22 cellular contexts compared by ENCODE assay signal in genomic region chr6:109897025-109897424, GRCh38.
DNase-seq lines count a peak whose midpoint lies in the region; ATAC-seq and TF ChIP-seq lines count a peak whose summit lies in the region.
"Had no signal": no experiment of that assay in that cellular context is flagged by ENCODE, and none has a peak within 500 bp of the region (broad histone marks: within the 10 kb centered on the region; RNA-seq: fewer than 3 reads in every experiment).

No MANE protein-coding gene starts in this region.

- no peaks in the 10 kb centered on the region for H3K4me1 Mint-ChIP-seq in MCF 10A (ENCODE audit: insufficient read depth, unreplicated experiment)
- peaks cover 47% of the 10 kb centered on the region for H3K4me1 Mint-ChIP-seq in dendritic cell treated with granulocyte-macrophage colony-stimulating factor and Interleukin-4, amounts not matched to agents 40 ng/mL and 50 ng/mL, for 4 days (ENCODE audit: low read depth)
- H3K4me1 Mint-ChIP-seq in naive B cell, result peaks cover 37 to 66% (median 52%) of the 10 kb centered on the region in 3 donors
- peaks cover 13% of the 10 kb centered on the region for H3K4me1 Mint-ChIP-seq in Caco-2 (ENCODE audit: low read depth, unreplicated experiment)

- BruUV-seq in mammary epithelial cell (replicated peaks; lab: Mats Ljungman, UMichigan) (no TSS peak), MCF 10A (replicated peaks; lab: Mats Ljungman, UMichigan) (no TSS peak), Caco-2 (replicated peaks; lab: Mats Ljungman, UMichigan) (no TSS peak)

- H3K4me1 ChIP-seq in mammary epithelial cell (ENCODE audit: insufficient read depth, low read length), result peaks cover 15% of the 10 kb centered on the region
- peaks cover 36% of the 10 kb centered on the region for H3K4me1 ChIP-seq in vagina
- peaks cover 8% of the 10 kb centered on the region; the same call in 1 of the 2 replicates for H3K4me1 ChIP-seq in Caco-2

- DNase-seq in mammary epithelial cell, result no peak
- DNase-seq in MCF 10A (ENCODE audit: unreplicated experiment), result no peak
- no peak for DNase-seq in naive B cell
- DNase-seq in vagina (ENCODE audit: extremely low spot score in 2 of 2), result peak in 1 of 2 donors; percentile 58
- DNase-seq in GM10248 (ENCODE audit: extremely low spot score), result no peak
- no peak for DNase-seq in NCI-H2081 (lab: John Stamatoyannopoulos, UW)
- DNase-seq in Caco-2, result no peak
- DNase-seq: 8988T; CD4-positive, alpha-beta T cell; GF-D8; NCI-H1048; NCI-H1436 treated with DMSO at 0.1 percent for 48 hours; NCI-H2029 treated with DMSO at 0.1 percent for 48 hours; NCI-H510A; NCI-H748 treated with DMSO at 0.1 percent for 48 hours; OCI-M1; SHP77 had no signal

- no peak overlapping the region for H3K4me3 Mint-ChIP-seq in MCF 10A (ENCODE audit: unreplicated experiment)
- no peak overlapping the region for H3K4me3 Mint-ChIP-seq in dendritic cell treated with granulocyte-macrophage colony-stimulating factor and Interleukin-4, amounts not matched to agents 40 ng/mL and 50 ng/mL, for 4 days
- peak overlapping the region in 4 of 8 donors; percentile 4 to 60 (median 29) for H3K4me3 Mint-ChIP-seq in naive B cell
- H3K4me3 Mint-ChIP-seq in Caco-2 (ENCODE audit: unreplicated experiment), result no peak overlapping the region
- H3K4me3 Mint-ChIP-seq: CD4-positive, alpha-beta T cell had no signal

- H3K27ac ChIP-seq in mammary epithelial cell (ENCODE audit: insufficient read depth, low read depth, low read length), result no peak overlapping the region
- peak overlapping the region; percentile 54 for H3K27ac ChIP-seq in vagina
- H3K27ac ChIP-seq: HL-60 had no signal

- WGBS in mammary epithelial cell (ENCODE audit: low coverage, missing lambda C conversion rate), result 92% methylated on average over 2 of the region's 2 CpGs

- H3K36me3 Mint-ChIP-seq in MCF 10A (ENCODE audit: insufficient read depth, unreplicated experiment) (no peaks in the 10 kb centered on the region), naive B cell (peaks cover 10% of the 10 kb centered on the region in 2 donors), Caco-2 (ENCODE audit: insufficient read depth, unreplicated experiment) (no peaks in the 10 kb centered on the region)
- no peaks in the 10 kb centered on the region for H3K36me3 Mint-ChIP-seq in dendritic cell treated with granulocyte-macrophage colony-stimulating factor and Interleukin-4, amounts not matched to agents 40 ng/mL and 50 ng/mL, for 4 days (ENCODE audit: low read depth)

- no peak for TF ChIP-seq POLR2A in vagina (IDR thresholded peaks at IDR 0.05)

- H3K27me3 ChIP-seq in mammary epithelial cell (ENCODE audit: insufficient read depth, low read length) (no peaks in the 10 kb centered on the region), vagina (no peaks in the 10 kb centered on the region), Caco-2 (replicated peaks; ENCODE audit: control insufficient read depth, insufficient read depth, low read length) (no peaks in the 10 kb centered on the region)
- H3K27me3 ChIP-seq: MG63 had no signal

- H3K4me3 ChIP-seq in mammary epithelial cell (replicated peaks in 1 of 3; ENCODE audit: insufficient read depth in 1 of 3, low read depth in 2 of 3, low read length in 3 of 3), result no peak overlapping the region
- H3K4me3 ChIP-seq in vagina, result no peak overlapping the region
- no peak overlapping the region for H3K4me3 ChIP-seq in Caco-2 (ENCODE audit: low read depth, low read length)
- H3K4me3 ChIP-seq: GM12878, MG63 had no signal

- H3K9me3 Mint-ChIP-seq in MCF 10A (ENCODE audit: unreplicated experiment) (peaks cover 8% of the 10 kb centered on the region), naive B cell (peaks cover 0 to 21% (median 9%) of the 10 kb centered on the region in 7 donors), Caco-2 (ENCODE audit: unreplicated experiment) (peaks cover 8% of the 10 kb centered on the region)
- H3K9me3 Mint-ChIP-seq in dendritic cell treated with granulocyte-macrophage colony-stimulating factor and Interleukin-4, amounts not matched to agents 40 ng/mL and 50 ng/mL, for 4 days, result peaks cover 7% of the 10 kb centered on the region
- H3K9me3 Mint-ChIP-seq: CD4-positive, alpha-beta T cell had no signal

- no peak overlapping the region for H3K9ac ChIP-seq in mammary epithelial cell (ENCODE audit: insufficient read depth, low read length)

- CTCF ChIA-PET in mammary epithelial cell (lab: Charles Lee; ENCODE audit: low non-redundant PET), result no interaction called here
- CTCF ChIA-PET in MCF 10A (lab: Yijun Ruan, JAX), result interaction anchor here (0.7 to 1.2 kb wide), 3 partner anchors 22 to 142 kb away, joined by 3 to 9 read pairs (median 5); no protein-coding TSS in a partner anchor
- CTCF ChIA-PET in GM10248 (lab: Yijun Ruan, JAX), result interaction anchor here (1.8 kb wide), 1 partner anchor 9 kb away, joined by 4 read pairs; no protein-coding TSS in a partner anchor
- CTCF ChIA-PET in Caco-2 (lab: Charles Lee), result no interaction called here

- no peaks in the 10 kb centered on the region for H3K79me2 ChIP-seq in mammary epithelial cell (ENCODE audit: insufficient read depth, low read length)

- in situ Hi-C loops in mammary epithelial cell (cut with MboI; ENCODE audit: low sequenced_read_pairs in 2 of 2), result no loop called here

- dilution Hi-C loops in mammary epithelial cell (cut with HindIII; ENCODE audit: low sequenced_read_pairs), result no loop called here

- intact Hi-C loops in mammary epithelial cell (cut with micrococcal nuclease), result no loop called here
- intact Hi-C loops in MCF 10A (cut with micrococcal nuclease), result no loop called here
- intact Hi-C loops in dendritic cell treated with granulocyte-macrophage colony-stimulating factor and Interleukin-4, amounts not matched to agents 40 ng/mL and 50 ng/mL, for 4 days (cut with micrococcal nuclease), result no loop called here
- intact Hi-C loops in vagina (cut with DNase I), result no loop called here
- intact Hi-C loops in Caco-2 (cut with micrococcal nuclease; ENCODE audit: unreplicated experiment), result loop anchor here (10.0 kb wide), 1 partner anchor 138 kb away; no protein-coding TSS in a partner anchor

- H2AFZ ChIP-seq in mammary epithelial cell (ENCODE audit: low read depth, low read length), result peak overlapping the region; percentile 38

- no peak overlapping the region for H3K4me2 ChIP-seq in mammary epithelial cell (ENCODE audit: insufficient read depth, low read depth, low read length)

- H3K9me3 ChIP-seq in mammary epithelial cell (replicated peaks; ENCODE audit: insufficient read depth, low read length) (no peaks in the 10 kb centered on the region), vagina (no peaks in the 10 kb centered on the region), Caco-2 (no peaks in the 10 kb centered on the region)
- H3K9me3 ChIP-seq: MG63 had no signal

- peaks cover 19% of the 10 kb centered on the region for H3K27me3 Mint-ChIP-seq in MCF 10A (ENCODE audit: insufficient read depth, unreplicated experiment)
- no peaks in the 10 kb centered on the region for H3K27me3 Mint-ChIP-seq in dendritic cell treated with granulocyte-macrophage colony-stimulating factor and Interleukin-4, amounts not matched to agents 40 ng/mL and 50 ng/mL, for 4 days
- H3K27me3 Mint-ChIP-seq in naive B cell, result no peaks in the 10 kb centered on the region
- H3K27me3 Mint-ChIP-seq in Caco-2 (ENCODE audit: insufficient read depth, unreplicated experiment), result peaks cover 4% of the 10 kb centered on the region

- ATAC-seq in naive B cell (ENCODE audit: low read depth in 2 of 2), result no peak
- ATAC-seq: GM12878, SK-N-SH treated with all-trans-retinoic acid at 6 μM for 48 hours had no signal

- H3K36me3 ChIP-seq in mammary epithelial cell (ENCODE audit: insufficient read depth, low read length) (no peaks in the 10 kb centered on the region), vagina (no peaks in the 10 kb centered on the region), Caco-2 (ENCODE audit: control insufficient read depth, insufficient read depth, low read length) (no peaks in the 10 kb centered on the region)
- H3K36me3 ChIP-seq: MG63 had no signal

- POLR2A ChIA-PET in MCF 10A (lab: Yijun Ruan, JAX) (no interaction called here), GM10248 (lab: Yijun Ruan, JAX) (no interaction called here), Caco-2 (lab: Charles Lee) (no interaction called here)

- no peak overlapping the region for H3K27ac Mint-ChIP-seq in MCF 10A (ENCODE audit: low read depth, unreplicated experiment)
- peak overlapping the region; percentile 37 for H3K27ac Mint-ChIP-seq in dendritic cell treated with granulocyte-macrophage colony-stimulating factor and Interleukin-4, amounts not matched to agents 40 ng/mL and 50 ng/mL, for 4 days
- H3K27ac Mint-ChIP-seq in naive B cell, result peak overlapping the region in 4 of 6 donors; percentile 29 to 80 (median 68)
- H3K27ac Mint-ChIP-seq in Caco-2 (ENCODE audit: unreplicated experiment), result no peak overlapping the region
- H3K27ac Mint-ChIP-seq: CD4-positive, alpha-beta T cell had no signal

- no peak for TF ChIP-seq CTCF in mammary epithelial cell (conservative IDR thresholded peaks at IDR 0.05 in 1 of 2, IDR thresholded peaks at IDR 0.05 in 1 of 2; ENCODE audit: extremely low read depth in 1 of 2, insufficient read depth in 1 of 2, low read depth in 1 of 2, low read length in 2 of 2)
- no peak for TF ChIP-seq CTCF in MCF 10A (IDR thresholded peaks at IDR 0.05; ENCODE audit: unreplicated experiment)
- TF ChIP-seq CTCF in vagina (IDR thresholded peaks at IDR 0.05), result no peak
- no peak for TF ChIP-seq CTCF in GM10248 (IDR thresholded peaks at IDR 0.05; ENCODE audit: control extremely low read depth, extremely low read depth, low read depth, missing control alignments)
- TF ChIP-seq CTCF in Caco-2 (IDR thresholded peaks at IDR 0.05; ENCODE audit: insufficient read depth in 1 of 2, low read depth in 1 of 2, low read length in 1 of 2, severe bottlenecking in 1 of 2, unreplicated experiment in 1 of 2), result no peak

- no peaks in the 10 kb centered on the region for H4K20me1 ChIP-seq in mammary epithelial cell (ENCODE audit: insufficient read depth, low read length)

Comparison
In these comparisons a context has a peak if more than half of its experiments do, and no peak if none do; other contexts are left out.
1. CTCF ChIA-PET loops: an anchor here in MCF 10A (0.7 to 1.2 kb wide) and GM10248 (1.8 kb wide); none called in mammary epithelial cell and Caco-2.
2. H3K27ac Mint-ChIP-seq: peak in dendritic cell treated with granulocyte-macrophage colony-stimulating factor and Interleukin-4, amounts not matched to agents 40 ng/mL and 50 ng/mL, for 4 days (single experiment) and naive B cell (4 of 6); none in MCF 10A (single experiment) and Caco-2 (single experiment).